In the genomic region with DNA sequence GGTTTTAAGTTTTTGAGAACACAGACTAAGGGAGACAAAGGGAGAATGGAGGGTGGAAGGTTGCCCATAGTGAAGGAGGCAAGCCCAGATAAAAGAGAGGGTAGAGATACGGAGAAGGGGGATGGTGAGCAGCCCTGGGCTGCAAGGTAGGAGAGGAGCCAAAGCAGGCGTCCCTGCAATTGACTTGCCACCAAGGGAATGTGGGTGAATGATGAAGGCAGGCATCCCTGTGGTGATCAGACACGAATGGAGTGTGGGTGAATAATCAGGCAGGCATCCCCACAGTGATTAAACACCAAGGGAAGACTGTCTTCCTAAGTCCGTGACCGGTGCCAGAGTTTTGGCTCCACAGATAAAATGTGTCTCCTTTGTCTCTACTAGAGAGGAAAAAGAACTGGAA, we compare ENCODE assay signal across 28 cellular contexts. TPM values are rescaled to one million over a fixed set of nuclear protein-coding genes. Genes with fewer than 3 reads are reported as not detected.
A peak's percentile ranks its signal among the peaks of the same experiment; 100 is the strongest.
DNase-seq lines count a peak whose midpoint lies in the region; ATAC-seq and TF ChIP-seq lines count a peak whose summit lies in the region.
"Had no signal": no experiment of that assay in that cellular context is flagged by ENCODE, and none has a peak within 500 bp of the region (broad histone marks: within the 10 kb centered on the region; RNA-seq: fewer than 3 reads in every experiment).

No MANE protein-coding gene starts in this region.

- ATAC-seq in GM21737 (IDR thresholded peaks at IDR 0.05; ENCODE audit: unreplicated experiment) (no peak), GM18870 (IDR thresholded peaks at IDR 0.05; ENCODE audit: unreplicated experiment) (no peak)
- ATAC-seq: activated T-cell treated with anti-CD3 and anti-CD28 coated beads, Interleukin-2, amount 50 U/mL, for 72 hours; gastrocnemius medialis; stimulated activated naive CD8-positive, alpha-beta T cell treated with anti-CD3 and anti-CD28 coated beads, Interleukin-15, amount 100 ng/mL, for 72 hours had no signal

- H3K4ac ChIP-seq in H9 (ENCODE audit: low read depth, low read length), result no peak overlapping the region

- no peaks in the 10 kb centered on the region for H3K4me1 Mint-ChIP-seq in H9

- H3K18ac ChIP-seq in H9 (ENCODE audit: insufficient read length, low read depth, low read length), result no peak overlapping the region

- H3K14ac ChIP-seq in H9 (ENCODE audit: insufficient read depth, low read length), result no peak overlapping the region

- no peaks in the 10 kb centered on the region for H3K79me2 ChIP-seq in osteoblast (ENCODE audit: insufficient read depth, low read length)
- no peaks in the 10 kb centered on the region for H3K79me2 ChIP-seq in H9 (ENCODE audit: insufficient read depth, low read length)

- no peaks in the 10 kb centered on the region for H3K23me2 ChIP-seq in H9 (ENCODE audit: insufficient read length, low read depth, low read length, poor library complexity, severe bottlenecking)

- H3T11ph ChIP-seq in H9 (ENCODE audit: low read length), result no peak overlapping the region

- TF ChIP-seq CTCF in cardiac fibroblast (IDR thresholded peaks at IDR 0.05; ENCODE audit: low read depth, low read length), result no peak
- TF ChIP-seq CTCF in osteoblast (IDR thresholded peaks at IDR 0.05; ENCODE audit: extremely low read depth, low read depth, low read length), result no peak
- TF ChIP-seq CTCF in H9 (conservative IDR thresholded peaks at IDR 0.05), result no peak

- H4K91ac ChIP-seq in H9 (ENCODE audit: insufficient read length, low read depth, low read length), result no peak overlapping the region

- H3K23ac ChIP-seq in H9 (ENCODE audit: insufficient read length, low read depth, low read length), result no peak overlapping the region

- no peaks in the 10 kb centered on the region for H3K79me1 ChIP-seq in H9 (ENCODE audit: insufficient read depth, low read depth, low read length, poor library complexity, severe bottlenecking)

- no peak overlapping the region for H2BK5ac ChIP-seq in H9 (ENCODE audit: insufficient read length, low read length)

- H4K20me1 ChIP-seq in osteoblast (ENCODE audit: insufficient read depth, low read length) (no peaks in the 10 kb centered on the region), H9 (ENCODE audit: control insufficient read depth, insufficient read depth, insufficient read length) (no peaks in the 10 kb centered on the region)
- H4K20me1 ChIP-seq: BLaER1 had no signal

- H2BK20ac ChIP-seq in H9 (ENCODE audit: low read depth, low read length, poor library complexity, severe bottlenecking), result no peak overlapping the region

- H3K4me2 ChIP-seq in osteoblast (ENCODE audit: insufficient read depth, low read length) (peak overlapping the region; percentile 51), H9 (ENCODE audit: insufficient read depth, insufficient read length, low read length) (no peak overlapping the region)
- H3K4me2 ChIP-seq: BLaER1 had no signal

- H3K27me3 Mint-ChIP-seq in H9 (ENCODE audit: low read depth), result no peaks in the 10 kb centered on the region
- H3K27me3 Mint-ChIP-seq: stimulated activated naive CD8-positive, alpha-beta T cell treated with anti-CD3 and anti-CD28 coated beads, Interleukin-15, amount 100 ng/mL, for 72 hours had no signal

- DNase-seq in EL (peak; percentile 84), M059J (ENCODE audit: low read depth) (peak; percentile 93), cardiac fibroblast (ENCODE audit: low read depth in 2 of 2) (peak; percentile 30 to 64), osteoblast (ENCODE audit: insufficient read length, low spot score, missing footprints) (no peak), NCI-H345 (lab: John Stamatoyannopoulos, UW) (no peak), H9 (no peak)
- DNase-seq: activated CD4-positive, alpha-beta T cell treated with anti-CD3 and anti-CD28 coated beads for 4 hours; activated naive CD4-positive, alpha-beta T cell treated with anti-CD3 and anti-CD28 coated beads for 36 hours; activated T-cell treated with anti-CD3 and anti-CD28 coated beads, Interleukin-2, amount 50 U/mL, for 72 hours; COR-L47; DMS79; dorsolateral prefrontal cortex; gastrocnemius medialis; islet precursor cell; NCI-H146; NCI-H69; Right ventricle myocardium superior; stimulated activated CD4-positive, alpha-beta T cell treated with anti-CD3 and anti-CD28 coated beads, Interleukin-4, amount 100 ng/mL, for 4 hours; stimulated activated naive CD8-positive, alpha-beta T cell treated with anti-CD3 and anti-CD28 coated beads, Interleukin-15, amount 100 ng/mL, for 72 hours; SW 1271 had no signal

- H3K56ac ChIP-seq in H9 (ENCODE audit: insufficient read length, low read depth, low read length), result no peak overlapping the region

- no peak overlapping the region for H3K4me3 ChIP-seq in cardiac fibroblast (replicated peaks in 1 of 2; ENCODE audit: low read depth in 2 of 2, low read length in 2 of 2)
- no peak overlapping the region for H3K4me3 ChIP-seq in osteoblast (ENCODE audit: insufficient read depth, low read length)
- H3K4me3 ChIP-seq: BLaER1, dorsolateral prefrontal cortex, gastrocnemius medialis, lung, tibial nerve had no signal

- no peak overlapping the region for H3K4me3 Mint-ChIP-seq in H9
- H3K4me3 Mint-ChIP-seq: activated naive CD4-positive, alpha-beta T cell treated with anti-CD3 and anti-CD28 coated beads for 36 hours; activated T-cell treated with anti-CD3 and anti-CD28 coated beads, Interleukin-2, amount 50 U/mL, for 72 hours; stimulated activated naive CD8-positive, alpha-beta T cell treated with anti-CD3 and anti-CD28 coated beads, Interleukin-15, amount 100 ng/mL, for 72 hours had no signal

- no CpG with 5 or more reads among the region's 5 CpGs for WGBS in H9 (ENCODE audit: extremely low coverage, insufficient read length, low lambda C conversion rate)

- H3K9me3 ChIP-seq in osteoblast (ENCODE audit: low read depth, low read length), result no peaks in the 10 kb centered on the region
- H3K9me3 ChIP-seq in H9 (ENCODE audit: control insufficient read depth, low read depth, low read length), result no peaks in the 10 kb centered on the region
- H3K9me3 ChIP-seq: gastrocnemius medialis, tibial nerve had no signal

- H3K27me3 ChIP-seq in osteoblast (ENCODE audit: insufficient read depth, low read length) (no peaks in the 10 kb centered on the region), H9 (ENCODE audit: insufficient read depth, low read length) (no peaks in the 10 kb centered on the region)
- H3K27me3 ChIP-seq: BLaER1, gastrocnemius medialis, neutrophil, tibial nerve had no signal

- H4K5ac ChIP-seq in H9 (ENCODE audit: insufficient read length, low read depth, low read length), result no peak overlapping the region

- H3K9ac ChIP-seq in H9 (ENCODE audit: extremely low read depth, insufficient read length, low read length), result no peak overlapping the region
- H3K9ac ChIP-seq: BLaER1 had no signal

- H2AFZ ChIP-seq in osteoblast (ENCODE audit: low read length) (peak overlapping the region; percentile 41), H9 (ENCODE audit: low read length) (no peak overlapping the region)

- no peak overlapping the region for H4K8ac ChIP-seq in H9 (replicated peaks; ENCODE audit: insufficient read length, low read depth, low read length)

- H3K9me3 Mint-ChIP-seq in H9, result peaks cover 5 to 7% of the 10 kb centered on the region in 2 experiments; a peak in 4 of 5 replicates
- H3K9me3 Mint-ChIP-seq: activated T-cell treated with anti-CD3 and anti-CD28 coated beads, Interleukin-2, amount 50 U/mL, for 72 hours; stimulated activated naive CD8-positive, alpha-beta T cell treated with anti-CD3 and anti-CD28 coated beads, Interleukin-15, amount 100 ng/mL, for 72 hours had no signal

- no peaks in the 10 kb centered on the region for H3K36me3 ChIP-seq in osteoblast (ENCODE audit: insufficient read depth, low read length)
- H3K36me3 ChIP-seq: BLaER1, gastrocnemius medialis, neutrophil, tibial nerve had no signal

- no peak overlapping the region for H2BK120ac ChIP-seq in H9 (ENCODE audit: low read depth, low read length, poor library complexity, severe bottlenecking)

- H3K27ac ChIP-seq in osteoblast (ENCODE audit: low read depth, low read length) (peak overlapping the region; percentile 41), H9 (ENCODE audit: insufficient read length, low read depth, low read length) (no peak overlapping the region)
- H3K27ac ChIP-seq: BLaER1, dorsolateral prefrontal cortex, neutrophil, tibial nerve had no signal

- no peak overlapping the region for H2BK12ac ChIP-seq in H9 (ENCODE audit: insufficient read length, low read depth, low read length)

- H2AK5ac ChIP-seq in H9 (ENCODE audit: insufficient read length, low read length), result no peak overlapping the region

- H3K4me1 ChIP-seq in osteoblast (ENCODE audit: insufficient read depth, low read length) (peaks cover 16% of the 10 kb centered on the region), H9 (ENCODE audit: insufficient read depth, low read length) (peaks cover 3% of the 10 kb centered on the region)
- H3K4me1 ChIP-seq: gastrocnemius medialis had no signal

- H2BK15ac ChIP-seq in H9 (ENCODE audit: low read depth, low read length), result no peak overlapping the region

- H3K36me3 Mint-ChIP-seq in H9 (ENCODE audit: insufficient read depth in 1 of 3, low read depth in 3 of 3), result peaks cover 0 to 9% (median 5%) of the 10 kb centered on the region in 3 experiments; a peak in 2 of 7 replicates

- H3K27ac Mint-ChIP-seq in H9, result no peak overlapping the region
- H3K27ac Mint-ChIP-seq: activated naive CD4-positive, alpha-beta T cell treated with anti-CD3 and anti-CD28 coated beads for 36 hours; activated T-cell treated with anti-CD3 and anti-CD28 coated beads, Interleukin-2, amount 50 U/mL, for 72 hours; stimulated activated naive CD8-positive, alpha-beta T cell treated with anti-CD3 and anti-CD28 coated beads, Interleukin-15, amount 100 ng/mL, for 72 hours had no signal

RNA-seq across cellular contexts. Expression of gene ALPK2, which starts 16.5 kb away (rescaled TPM):
- 38.7 and 73.1 TPM in 2 replicates for total RNA-seq in M059J (2014; rRNA removed; shearing (Covaris generic))
- total RNA-seq in osteoblast (255 and 262 TPM in 2 replicates), H9 (2021) (0.37 and 0.50 TPM in 2 replicates)
- total RNA-seq: endothelial cell of umbilical vein, pulmonary artery endothelial cell had no signal

RNA-seq across cellular contexts. Expression of gene MALT1, which starts 25.9 kb away (rescaled TPM):
- total RNA-seq in M059J (2014; rRNA removed; shearing (Covaris generic)), result 92.5 and 116 TPM in 2 replicates
- 53.6 and 55.7 TPM in 2 replicates for total RNA-seq in osteoblast
- total RNA-seq in H9 (2021), result 18.0 and 18.1 TPM in 2 replicates

Comparison
In these comparisons a context has a peak if more than half of its experiments do, and no peak if none do; other contexts are left out.
1. DNase-seq: peak in EL (single experiment), M059J (single experiment) and cardiac fibroblast (2 of 2); none in osteoblast (single experiment), NCI-H345 (single experiment) and H9 (single experiment).
2. RNA of gene ALPK2, which starts 16.5 kb away (total RNA-seq): 255 to 262 TPM in osteoblast and 38.7 to 73.1 TPM in M059J; 0.37 to 0.50 TPM in H9; every median in the first group is over 10 times any median in the second.